In the genomic region with DNA sequence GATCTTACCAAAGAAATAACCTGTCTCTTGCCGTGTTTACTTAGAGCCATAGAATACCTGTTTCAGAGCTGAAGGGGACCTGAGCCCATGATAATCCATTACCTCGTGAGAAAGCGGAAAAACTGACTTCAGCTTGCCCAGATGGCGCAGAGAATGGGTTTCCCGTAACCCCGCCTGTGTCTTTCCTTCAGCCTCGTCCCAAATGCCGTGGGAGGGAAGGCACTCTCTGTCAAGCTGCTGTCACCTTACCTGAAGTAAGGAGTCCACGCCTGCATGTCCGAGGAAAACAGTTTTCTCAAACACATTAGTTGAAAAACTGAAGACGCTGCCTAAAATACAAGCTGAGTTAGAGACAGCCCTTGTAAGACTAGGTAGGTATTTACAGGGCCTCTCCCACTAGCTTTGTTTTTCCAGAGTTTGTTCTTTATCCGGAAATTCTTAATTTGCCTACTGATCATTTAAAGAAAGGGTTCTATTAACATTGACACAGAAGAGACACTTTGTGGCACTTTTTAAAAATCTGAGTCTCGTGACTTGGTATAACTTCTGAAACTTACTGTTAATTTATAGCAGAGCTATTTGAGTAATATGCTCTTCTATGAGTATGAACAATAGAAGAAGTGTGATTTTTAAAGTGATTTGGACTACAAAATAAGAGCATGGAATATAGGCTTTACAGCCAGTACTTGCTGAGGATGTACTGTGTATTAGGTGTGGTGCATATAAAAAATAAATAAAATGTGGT, we compare ENCODE assay signal across 8 cellular contexts. TPM values are rescaled to one million over a fixed set of nuclear protein-coding genes. Genes with fewer than 3 reads are reported as not detected.
DNase-seq lines count a peak whose midpoint lies in the region; ATAC-seq lines count a peak whose summit lies in the region.

No MANE protein-coding gene starts in this region.

- H3K4me3 Mint-ChIP-seq in activated CD4-positive, alpha-beta T cell treated with anti-CD3 and anti-CD28 coated beads, Interleukin-2, amount 10 ng/mL, durations not matched to agents 7 days and 5 days = peak overlapping the region; percentile 84
- H3K4me3 Mint-ChIP-seq in stimulated activated naive B cell treated with anti-CD40 and anti-IgM and Interleukin-4, amounts not matched to agents 10 μg/mL and 1 μg/mL and 100 μg/mL, for 72 hours = peak overlapping the region; percentile 79 to 85

- peak overlapping the region; percentile 73 for H3K4me3 ChIP-seq in mucosa of stomach (ENCODE audit: low read length)

- peaks cover 53% of the 10 kb centered on the region for H3K36me3 Mint-ChIP-seq in activated CD4-positive, alpha-beta T cell treated with anti-CD3 and anti-CD28 coated beads, Interleukin-2, amount 10 ng/mL, durations not matched to agents 7 days and 5 days (ENCODE audit: low read depth)
- H3K36me3 Mint-ChIP-seq in stimulated activated naive B cell treated with anti-CD40 and anti-IgM and Interleukin-4, amounts not matched to agents 10 μg/mL and 1 μg/mL and 100 μg/mL, for 72 hours = peaks cover 13 to 52% of the 10 kb centered on the region in 2 donors

- H3K27me3 Mint-ChIP-seq in activated CD4-positive, alpha-beta T cell treated with anti-CD3 and anti-CD28 coated beads, Interleukin-2, amount 10 ng/mL, durations not matched to agents 7 days and 5 days = no peaks in the 10 kb centered on the region
- H3K27me3 Mint-ChIP-seq in stimulated activated naive B cell treated with anti-CD40 and anti-IgM and Interleukin-4, amounts not matched to agents 10 μg/mL and 1 μg/mL and 100 μg/mL, for 72 hours = no peaks in the 10 kb centered on the region

- H3K9ac ChIP-seq in mucosa of stomach (ENCODE audit: low read length) = peak overlapping the region; percentile 97

- peak overlapping the region; percentile 95 for H3K27ac Mint-ChIP-seq in activated CD4-positive, alpha-beta T cell treated with anti-CD3 and anti-CD28 coated beads, Interleukin-2, amount 10 ng/mL, durations not matched to agents 7 days and 5 days
- H3K27ac Mint-ChIP-seq in stimulated activated naive B cell treated with anti-CD40 and anti-IgM and Interleukin-4, amounts not matched to agents 10 μg/mL and 1 μg/mL and 100 μg/mL, for 72 hours = peak overlapping the region; percentile 96

- H3K9me3 ChIP-seq in mucosa of stomach (ENCODE audit: control insufficient read depth, low read length) = no peaks in the 10 kb centered on the region

- POLR2A ChIA-PET in activated CD4-positive, alpha-beta T cell treated with anti-CD3 and anti-CD28 coated beads, Interleukin-2, amount 10 ng/mL, durations not matched to agents 7 days and 5 days (lab: Charles Lee) = interaction anchor here (0.6 to 1.3 kb wide), 5 partner anchors 113 to 227 kb away, joined by 3 to 6 read pairs (median 3); no protein-coding TSS in a partner anchor

- H3K36me3 ChIP-seq in mucosa of stomach (ENCODE audit: control insufficient read depth, insufficient read depth, low read length) = peaks cover 5% of the 10 kb centered on the region

- no peaks in the 10 kb centered on the region for H3K4me1 ChIP-seq in mucosa of stomach (ENCODE audit: control insufficient read depth, insufficient read depth, low read length)

- H3K4me1 Mint-ChIP-seq in activated CD4-positive, alpha-beta T cell treated with anti-CD3 and anti-CD28 coated beads, Interleukin-2, amount 10 ng/mL, durations not matched to agents 7 days and 5 days = peaks cover 32% of the 10 kb centered on the region
- H3K4me1 Mint-ChIP-seq in stimulated activated naive B cell treated with anti-CD40 and anti-IgM and Interleukin-4, amounts not matched to agents 10 μg/mL and 1 μg/mL and 100 μg/mL, for 72 hours = peaks cover 26 to 39% of the 10 kb centered on the region in 2 donors

- no peak for ATAC-seq in stimulated activated naive B cell treated with anti-CD40 and anti-IgM and Interleukin-4, amounts not matched to agents 10 μg/mL and 1 μg/mL and 100 μg/mL, for 72 hours (replicated peaks)
- ATAC-seq in HG02884 (IDR thresholded peaks at IDR 0.05; ENCODE audit: unreplicated experiment) = no peak

- CTCF ChIA-PET in activated CD4-positive, alpha-beta T cell treated with anti-CD3 and anti-CD28 coated beads, Interleukin-2, amount 10 ng/mL, durations not matched to agents 7 days and 5 days (lab: Charles Lee) = interaction anchor here (1.3 to 1.5 kb wide), 3 partner anchors 12 to 344 kb away, joined by 3 to 7 read pairs (median 4); no protein-coding TSS in a partner anchor

- DNase-seq in COLO829 (ENCODE audit: low spot score) = peak; percentile 18
- DNase-seq in Kasumi-1 (lab: John Stamatoyannopoulos, UW) = peak; percentile 28 to 56
- peak; percentile 40 for DNase-seq in activated CD4-positive, alpha-beta T cell treated with anti-CD3 and anti-CD28 coated beads, Interleukin-2, amount 10 ng/mL, durations not matched to agents 7 days and 5 days
- DNase-seq in effector CD4-positive, alpha-beta T cell = peak; percentile 14
- DNase-seq in stimulated activated naive B cell treated with anti-CD40 and anti-IgM and Interleukin-4, amounts not matched to agents 10 μg/mL and 1 μg/mL and 100 μg/mL, for 72 hours = no peak
- no peak for DNase-seq in GM19238 (ENCODE audit: insufficient read length, low spot score)

- no peaks in the 10 kb centered on the region for H3K27me3 ChIP-seq in mucosa of stomach (ENCODE audit: control insufficient read depth, insufficient read depth, low read length)

- H3K9me3 Mint-ChIP-seq in activated CD4-positive, alpha-beta T cell treated with anti-CD3 and anti-CD28 coated beads, Interleukin-2, amount 10 ng/mL, durations not matched to agents 7 days and 5 days = peaks cover 2% of the 10 kb centered on the region
- peaks cover 3 to 4% of the 10 kb centered on the region in 2 donors for H3K9me3 Mint-ChIP-seq in stimulated activated naive B cell treated with anti-CD40 and anti-IgM and Interleukin-4, amounts not matched to agents 10 μg/mL and 1 μg/mL and 100 μg/mL, for 72 hours

RNA-seq across cellular contexts. Expression of a gene that starts 1.3 kb away (rescaled TPM):
- 10 to 100 TPM; 47.9 to 51.6 TPM for total RNA-seq in activated CD4-positive, alpha-beta T cell treated with anti-CD3 and anti-CD28 coated beads, Interleukin-2, amount 10 ng/mL, durations not matched to agents 7 days and 5 days

Comparison
In these comparisons a context has a peak if more than half of its experiments do, and no peak if none do; other contexts are left out.
1. DNase-seq: peak in COLO829 (single experiment), Kasumi-1 (2 of 2), activated CD4-positive, alpha-beta T cell treated with anti-CD3 and anti-CD28 coated beads, Interleukin-2, amount 10 ng/mL, durations not matched to agents 7 days and 5 days (single experiment) and effector CD4-positive, alpha-beta T cell (single experiment); none in stimulated activated naive B cell treated with anti-CD40 and anti-IgM and Interleukin-4, amounts not matched to agents 10 μg/mL and 1 μg/mL and 100 μg/mL, for 72 hours (single experiment) and GM19238 (single experiment).